1 cellular context compared by ENCODE assay signal in the genomic region with DNA sequence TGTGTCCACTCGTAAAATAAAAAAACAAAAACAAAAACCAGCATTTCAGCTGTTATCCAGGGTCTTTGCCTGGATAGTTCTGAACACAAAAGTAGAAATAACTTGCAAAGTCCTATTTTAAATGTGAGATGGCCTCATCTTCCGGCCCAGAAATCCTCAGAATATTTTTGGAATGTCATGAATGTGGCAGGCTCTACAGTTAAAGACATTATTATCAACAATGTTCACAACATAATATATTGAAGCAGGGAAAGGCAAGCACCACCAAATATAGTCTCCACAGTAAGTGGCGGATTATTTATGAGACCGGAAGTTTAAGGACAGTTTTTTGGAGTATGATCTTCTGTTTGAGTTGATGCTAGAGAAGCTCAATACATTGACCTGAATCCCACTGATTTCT.
TF ChIP-seq lines count a peak whose summit lies in the region.

No MANE protein-coding gene starts in this region.

TF ChIP-seq in HepG2, 621 proteins besides CTCF, POLR2A, EP300 and RAD21 (continued from another document):
- TF ChIP-seq THAP7 (CRISPR knock-in tag; IDR thresholded peaks at IDR 0.05) (no peak), BRD4 (CRISPR knock-in tag; IDR thresholded peaks at IDR 0.05) (no peak)
- TF ChIP-seq, protein P1, sequence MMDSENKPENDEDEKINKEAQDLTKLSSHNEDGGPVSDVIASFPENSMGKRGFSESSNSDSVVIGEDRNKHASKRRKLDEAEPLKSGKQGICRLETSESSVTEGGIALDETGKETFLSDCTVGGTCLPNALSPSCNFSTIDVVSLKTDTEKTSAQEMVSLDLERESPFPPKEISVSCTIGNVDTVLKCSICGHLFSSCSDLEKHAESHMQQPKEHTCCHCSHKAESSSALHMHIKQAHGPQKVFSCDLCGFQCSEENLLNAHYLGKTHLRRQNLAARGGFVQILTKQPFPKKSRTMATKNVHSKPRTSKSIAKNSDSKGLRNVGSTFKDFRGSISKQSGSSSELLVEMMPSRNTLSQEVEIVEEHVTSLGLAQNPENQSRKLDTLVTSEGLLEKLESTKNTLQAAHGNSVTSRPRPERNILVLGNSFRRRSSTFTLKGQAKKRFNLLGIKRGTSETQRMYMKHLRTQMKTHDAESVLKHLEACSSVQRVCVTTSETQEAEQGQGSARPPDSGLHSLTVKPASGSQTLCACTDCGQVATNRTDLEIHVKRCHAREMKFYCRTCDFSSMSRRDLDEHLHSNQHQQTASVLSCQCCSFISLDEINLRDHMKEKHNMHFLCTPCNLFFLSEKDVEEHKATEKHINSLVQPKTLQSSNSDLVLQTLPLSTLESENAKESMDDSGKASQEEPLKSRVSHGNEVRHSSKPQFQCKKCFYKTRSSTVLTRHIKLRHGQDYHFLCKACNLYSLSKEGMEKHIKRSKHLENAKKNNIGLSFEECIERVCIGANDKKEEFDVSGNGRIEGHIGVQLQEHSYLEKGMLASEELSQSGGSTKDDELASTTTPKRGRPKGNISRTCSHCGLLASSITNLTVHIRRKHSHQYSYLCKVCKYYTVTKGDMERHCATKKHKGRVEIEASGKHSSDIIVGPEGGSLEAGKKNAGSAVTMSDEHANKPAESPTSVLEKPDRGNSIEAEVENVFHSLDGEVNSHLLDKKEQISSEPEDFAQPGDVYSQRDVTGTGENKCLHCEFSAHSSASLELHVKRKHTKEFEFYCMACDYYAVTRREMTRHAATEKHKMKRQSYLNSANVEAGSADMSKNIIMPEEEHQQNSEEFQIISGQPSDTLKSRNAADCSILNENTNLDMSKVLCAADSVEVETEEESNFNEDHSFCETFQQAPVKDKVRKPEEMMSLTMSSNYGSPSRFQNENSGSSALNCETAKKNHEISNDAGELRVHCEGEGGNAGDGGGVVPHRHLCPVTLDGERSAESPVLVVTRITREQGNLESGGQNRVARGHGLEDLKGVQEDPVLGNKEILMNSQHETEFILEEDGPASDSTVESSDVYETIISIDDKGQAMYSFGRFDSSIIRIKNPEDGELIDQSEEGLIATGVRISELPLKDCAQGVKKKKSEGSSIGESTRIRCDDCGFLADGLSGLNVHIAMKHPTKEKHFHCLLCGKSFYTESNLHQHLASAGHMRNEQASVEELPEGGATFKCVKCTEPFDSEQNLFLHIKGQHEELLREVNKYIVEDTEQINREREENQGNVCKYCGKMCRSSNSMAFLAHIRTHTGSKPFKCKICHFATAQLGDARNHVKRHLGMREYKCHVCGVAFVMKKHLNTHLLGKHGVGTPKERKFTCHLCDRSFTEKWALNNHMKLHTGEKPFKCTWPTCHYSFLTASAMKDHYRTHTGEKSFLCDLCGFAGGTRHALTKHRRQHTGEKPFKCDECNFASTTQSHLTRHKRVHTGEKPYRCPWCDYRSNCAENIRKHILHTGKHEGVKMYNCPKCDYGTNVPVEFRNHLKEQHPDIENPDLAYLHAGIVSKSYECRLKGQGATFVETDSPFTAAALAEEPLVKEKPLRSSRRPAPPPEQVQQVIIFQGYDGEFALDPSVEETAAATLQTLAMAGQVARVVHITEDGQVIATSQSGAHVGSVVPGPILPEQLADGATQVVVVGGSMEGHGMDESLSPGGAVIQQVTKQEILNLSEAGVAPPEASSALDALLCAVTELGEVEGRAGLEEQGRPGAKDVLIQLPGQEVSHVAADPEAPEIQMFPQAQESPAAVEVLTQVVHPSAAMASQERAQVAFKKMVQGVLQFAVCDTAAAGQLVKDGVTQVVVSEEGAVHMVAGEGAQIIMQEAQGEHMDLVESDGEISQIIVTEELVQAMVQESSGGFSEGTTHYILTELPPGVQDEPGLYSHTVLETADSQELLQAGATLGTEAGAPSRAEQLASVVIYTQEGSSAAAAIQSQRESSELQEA (CRISPR knock-in tag; IDR thresholded peaks at IDR 0.05; ENCODE audit: not compliant biosample characterization), result no peak
